In the genomic region with DNA sequence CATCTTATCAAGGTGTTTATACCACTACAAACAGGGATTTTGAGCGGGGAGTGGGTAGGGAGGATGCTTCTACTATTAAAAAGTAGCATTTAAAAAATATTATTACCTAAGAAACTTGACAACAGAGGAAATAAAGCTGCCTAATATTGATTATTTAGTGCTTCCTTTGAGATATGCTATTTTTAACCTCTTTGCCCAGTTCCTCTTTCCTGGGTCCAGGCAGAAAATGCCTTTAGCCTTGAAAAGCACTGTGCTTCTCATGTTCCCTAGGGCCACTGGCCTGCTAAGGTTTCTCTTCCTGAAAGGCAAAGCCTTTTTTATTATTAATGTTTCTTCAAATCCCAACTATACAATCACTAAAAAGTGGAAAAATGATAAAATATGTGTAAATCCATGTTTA, we compare ENCODE assay signal across 13 cellular contexts.
"Had no signal": no experiment of that assay in that cellular context is flagged by ENCODE, and none has a peak within 500 bp of the region (broad histone marks: within the 10 kb centered on the region; RNA-seq: fewer than 3 reads in every experiment).

No MANE protein-coding gene starts in this region.

- H3K4me1 ChIP-seq: pancreas had no signal

- ATAC-seq: esophagus mucosa; left lobe of liver; natural killer cell treated with Interleukin-12 subunit alpha and Interleukin-12 subunit beta and Interleukin-15 and Interleukin-18, amount 100 ng/mL, for 72 hours; pancreas; right cardiac atrium had no signal

- DNase-seq: effector memory CD4-positive, alpha-beta T cell; islet precursor cell; mammary epithelial cell; occipital lobe; pancreas; right cardiac atrium; small intestine; stimulated activated CD4-positive, alpha-beta T cell treated with anti-CD3 and anti-CD28 coated beads, Interleukin-12 subunit alpha, Interleukin-12 subunit beta, amount 100 ng/mL, for 4 hours; stimulated activated naive CD4-positive, alpha-beta T cell; trophoblast cell had no signal

- H3K9me3 ChIP-seq: pancreas had no signal

- H3K4me3 ChIP-seq: pancreas had no signal

- H3K36me3 ChIP-seq: pancreas had no signal
